Comparison of ENCODE assay signal across 15 cellular contexts in genomic region chr11:36162282-36162825, GRCh38.
DNase-seq lines count a peak whose midpoint lies in the region; ATAC-seq, FAIRE-seq and TF ChIP-seq lines count a peak whose summit lies in the region.
"Had no signal": no experiment of that assay in that cellular context is flagged by ENCODE, and none has a peak within 500 bp of the region (broad histone marks: within the 10 kb centered on the region; RNA-seq: fewer than 3 reads in every experiment).

No MANE protein-coding gene starts in this region.

- H4K91ac ChIP-seq in H9 (ENCODE audit: insufficient read length, low read depth, low read length), result no peak overlapping the region

- no peak overlapping the region for H2AK5ac ChIP-seq in H9 (ENCODE audit: insufficient read length, low read length)

- TF ChIP-seq RAD21 in SK-N-SH (IDR thresholded peaks at IDR 0.05; ENCODE audit: low read length), result no peak

- H3K4me1 ChIP-seq in SK-N-SH (ENCODE audit: control insufficient read depth in 1 of 2, insufficient read depth in 2 of 2, low read depth in 1 of 2, low read length in 1 of 2) (peaks cover 38 to 63% of the 10 kb centered on the region in 2 experiments; a peak in 3 of 4 replicates), H9 (ENCODE audit: insufficient read depth, low read length) (peaks cover 6% of the 10 kb centered on the region; the same call in 1 of the 2 replicates), lung (ENCODE audit: control insufficient read depth in 2 of 2, insufficient read depth in 2 of 2, low read length in 2 of 2) (peaks cover 4 to 6% of the 10 kb centered on the region in 2 donors), pancreas (no peaks in the 10 kb centered on the region), MM.1S (ENCODE audit: low read length) (no peaks in the 10 kb centered on the region)
- H3K4me1 ChIP-seq: HAP-1 had no signal

- H4K5ac ChIP-seq in H9 (ENCODE audit: insufficient read length, low read depth, low read length), result peak overlapping the region; percentile 83

- H3K4me2 ChIP-seq in SK-N-SH, result no peak overlapping the region
- no peak overlapping the region for H3K4me2 ChIP-seq in H9 (ENCODE audit: insufficient read depth, insufficient read length, low read length)
- H3K4me2 ChIP-seq in MM.1S (ENCODE audit: low read depth, low read length), result no peak overlapping the region

- no peak overlapping the region; a peak in 1 of 4 replicates for H3K4me3 ChIP-seq in SK-N-SH (ENCODE audit: low read depth in 2 of 2, low read length in 1 of 2)
- H3K4me3 ChIP-seq in lung, result no peak overlapping the region
- no peak overlapping the region for H3K4me3 ChIP-seq in pancreas
- no peak overlapping the region for H3K4me3 ChIP-seq in MM.1S (ENCODE audit: low read length)
- H3K4me3 ChIP-seq: HAP-1, SK-N-MC had no signal

- TF ChIP-seq CTCF in SK-N-SH (IDR thresholded peaks at IDR 0.05), result no peak
- TF ChIP-seq CTCF in H9 (conservative IDR thresholded peaks at IDR 0.05), result no peak
- TF ChIP-seq CTCF in lung (IDR thresholded peaks at IDR 0.05; ENCODE audit: control extremely low read depth, extremely low read depth), result no peak
- TF ChIP-seq CTCF in pancreas (IDR thresholded peaks at IDR 0.05), result no peak
- TF ChIP-seq CTCF in MM.1S (IDR thresholded peaks at IDR 0.05; ENCODE audit: low read length), result no peak

- no peak overlapping the region for H2BK15ac ChIP-seq in H9 (ENCODE audit: low read depth, low read length)

- no peak overlapping the region for H3K9ac ChIP-seq in SK-N-SH
- no peak overlapping the region for H3K9ac ChIP-seq in H9 (ENCODE audit: extremely low read depth, insufficient read length, low read length)
- no peak overlapping the region for H3K9ac ChIP-seq in MM.1S (ENCODE audit: low read length)

- TF ChIP-seq EP300 in SK-N-SH (IDR thresholded peaks at IDR 0.05; ENCODE audit: borderline replicate concordance in 1 of 2, low read depth in 1 of 2, low read length in 1 of 2), result no peak

- H3K9me3 Mint-ChIP-seq in H9, result no peaks in the 10 kb centered on the region

- WGBS in SK-N-SH (ENCODE audit: low lambda C conversion rate), result 77% methylated on average over 3 of the region's 5 CpGs
- no CpG with 5 or more reads among the region's 5 CpGs for WGBS in H9 (ENCODE audit: extremely low coverage, insufficient read length, low lambda C conversion rate)
- WGBS in lung, 2 donors, result 77 to 87% methylated on average over 5 of the region's 5 CpGs
- WGBS in pancreas, 2 donors, result 89 to 95% methylated on average over 5 of the region's 5 CpGs

- H3K4me3 Mint-ChIP-seq in H9, result no peak overlapping the region

- no peak overlapping the region for H2AFZ ChIP-seq in SK-N-SH (ENCODE audit: low read depth)
- H2AFZ ChIP-seq in H9 (ENCODE audit: low read length), result no peak overlapping the region
- H2AFZ ChIP-seq in MM.1S (ENCODE audit: low read length), result no peak overlapping the region

- no peak overlapping the region for H2BK12ac ChIP-seq in H9 (ENCODE audit: insufficient read length, low read depth, low read length)

- no peak overlapping the region for H2BK120ac ChIP-seq in H9 (ENCODE audit: low read depth, low read length, poor library complexity, severe bottlenecking)

- no peak for DNase-seq in SK-N-SH
- no peak for DNase-seq in H9
- DNase-seq in lung (ENCODE audit: low spot score), result peak; percentile 22
- DNase-seq in sciatic nerve (ENCODE audit: low spot score), result no peak
- no peak for DNase-seq in pancreas
- no peak for DNase-seq in MM.1S
- DNase-seq: COR-L47, NCI-H1436, NCI-H2081 treated with DMSO at 0.1 percent for 48 hours, NCI-H524 had no signal

- ATAC-seq in SK-N-SH treated with all-trans-retinoic acid at 6 μM for 48 hours (peak; percentile 2; the same call in 1 of the 3 replicates), lung (ENCODE audit: insufficient read depth, low FRiP score) (no peak), sciatic nerve (peak; percentile 49), pancreas (no peak)
- ATAC-seq: Panc1 had no signal

- H3F3A ChIP-seq in SK-N-SH (replicated peaks; ENCODE audit: insufficient read depth) (peaks cover 23% of the 10 kb centered on the region), MM.1S (ENCODE audit: insufficient read depth, low read length) (no peaks in the 10 kb centered on the region)

- no peak overlapping the region; the same call in 1 of the 2 replicates for H3K14ac ChIP-seq in H9 (ENCODE audit: insufficient read depth, low read length)

- H3K9me2 ChIP-seq in SK-N-SH, result no peaks in the 10 kb centered on the region
- H3K9me2 ChIP-seq in MM.1S (replicated peaks; ENCODE audit: insufficient read depth, low read length), result no peaks in the 10 kb centered on the region

- intact Hi-C loops in sciatic nerve (cut with DNase I), result no loop called here
- intact Hi-C loops in pancreas (cut with DNase I), result no loop called here

- no peak overlapping the region for H3T11ph ChIP-seq in H9 (ENCODE audit: low read length)

- H3K79me2 ChIP-seq in SK-N-SH (ENCODE audit: insufficient read depth), result no peaks in the 10 kb centered on the region
- no peaks in the 10 kb centered on the region for H3K79me2 ChIP-seq in H9 (ENCODE audit: insufficient read depth, low read length)
- H3K79me2 ChIP-seq in MM.1S (ENCODE audit: low read length), result no peaks in the 10 kb centered on the region

- peaks cover 4 to 7% of the 10 kb centered on the region in 2 experiments; a peak in 3 of 4 replicates for H3K4me1 Mint-ChIP-seq in H9

- H3K27me3 Mint-ChIP-seq in H9 (ENCODE audit: low read depth), result no peaks in the 10 kb centered on the region

- H3K27me3 ChIP-seq in SK-N-SH (ENCODE audit: insufficient read depth) (no peaks in the 10 kb centered on the region), H9 (ENCODE audit: insufficient read depth, low read length) (no peaks in the 10 kb centered on the region), lung (ENCODE audit: control insufficient read depth, insufficient read depth) (no peaks in the 10 kb centered on the region), pancreas (no peaks in the 10 kb centered on the region), MM.1S (replicated peaks; ENCODE audit: insufficient read depth, low read length) (no peaks in the 10 kb centered on the region)

- no peaks in the 10 kb centered on the region; a peak in 2 of 7 replicates for H3K36me3 Mint-ChIP-seq in H9 (ENCODE audit: insufficient read depth in 1 of 3, low read depth in 3 of 3)

- no peak for FAIRE-seq in pancreas (lab: Jason Lieb, UNC)

- no peaks in the 10 kb centered on the region for H3K9me3 ChIP-seq in SK-N-SH
- H3K9me3 ChIP-seq in H9 (ENCODE audit: control insufficient read depth, low read depth, low read length), result no peaks in the 10 kb centered on the region
- H3K9me3 ChIP-seq in lung (ENCODE audit: control insufficient read depth in 2 of 2, insufficient read depth in 1 of 2, low read length in 1 of 2), result no peaks in the 10 kb centered on the region
- no peaks in the 10 kb centered on the region for H3K9me3 ChIP-seq in pancreas
- no peaks in the 10 kb centered on the region for H3K9me3 ChIP-seq in MM.1S (replicated peaks; ENCODE audit: insufficient read depth, low read length)
- H3K9me3 ChIP-seq: HAP-1 had no signal

- no peaks in the 10 kb centered on the region for H3K23me2 ChIP-seq in H9 (ENCODE audit: insufficient read length, low read depth, low read length, poor library complexity, severe bottlenecking)

- H3K27ac ChIP-seq in SK-N-SH (ENCODE audit: low read depth in 2 of 2, low read length in 1 of 2) (peak overlapping the region in 1 of 2 experiments; percentile 99; a peak in 2 of 4 replicates), H9 (ENCODE audit: insufficient read length, low read depth, low read length) (no peak overlapping the region), lung (ENCODE audit: low read depth in 1 of 2, low read length in 1 of 2) (no peak overlapping the region), pancreas (no peak overlapping the region), MM.1S (ENCODE audit: low read length) (no peak overlapping the region)
- H3K27ac ChIP-seq: HL-60, SK-N-MC had no signal

- no peak overlapping the region for H2BK5ac ChIP-seq in H9 (ENCODE audit: insufficient read length, low read length)

- H3K56ac ChIP-seq in H9 (ENCODE audit: insufficient read length, low read depth, low read length), result no peak overlapping the region

- POLR2A ChIA-PET in SK-N-SH (lab: Yijun Ruan, JAX), result interaction anchor here (0.5 to 1.1 kb wide), 3 partner anchors 10 to 70 kb away, joined by 3 to 4 read pairs (median 3); no protein-coding TSS in a partner anchor

- H4K20me1 ChIP-seq in SK-N-SH (ENCODE audit: insufficient read depth) (peaks cover 3% of the 10 kb centered on the region; the same call in 1 of the 2 replicates), H9 (ENCODE audit: control insufficient read depth, insufficient read depth, insufficient read length) (no peaks in the 10 kb centered on the region), MM.1S (ENCODE audit: insufficient read depth, low read length) (no peaks in the 10 kb centered on the region)

- H3K79me1 ChIP-seq in H9 (ENCODE audit: insufficient read depth, low read depth, low read length, poor library complexity, severe bottlenecking), result no peaks in the 10 kb centered on the region

- H3K36me3 ChIP-seq in SK-N-SH (replicated peaks in 1 of 2; ENCODE audit: control insufficient read depth in 1 of 2, insufficient read depth in 2 of 2, low read length in 1 of 2), result no peaks in the 10 kb centered on the region
- no peaks in the 10 kb centered on the region for H3K36me3 ChIP-seq in lung (ENCODE audit: control insufficient read depth in 2 of 2, insufficient read depth in 2 of 2, low read length in 2 of 2)
- no peaks in the 10 kb centered on the region for H3K36me3 ChIP-seq in pancreas
- H3K36me3 ChIP-seq in MM.1S (replicated peaks; ENCODE audit: insufficient read depth, low read length), result no peaks in the 10 kb centered on the region
- H3K36me3 ChIP-seq: HAP-1 had no signal

- H3K27ac Mint-ChIP-seq in H9, result no peak overlapping the region

- no peak overlapping the region for H3K4ac ChIP-seq in H9 (ENCODE audit: low read depth, low read length)

- no peak overlapping the region for H3K23ac ChIP-seq in H9 (ENCODE audit: insufficient read length, low read depth, low read length)

- CTCF ChIA-PET in SK-N-SH (lab: Yijun Ruan, JAX), result interaction anchor here (0.6 to 2.3 kb wide), 14 partner anchors 12 to 785 kb away, joined by 3 to 8 read pairs (median 4); no protein-coding TSS in a partner anchor

- H4K8ac ChIP-seq in H9 (replicated peaks; ENCODE audit: insufficient read length, low read depth, low read length), result no peak overlapping the region

- H3K18ac ChIP-seq in H9 (ENCODE audit: insufficient read length, low read depth, low read length), result no peak overlapping the region

- no peak overlapping the region for H2BK20ac ChIP-seq in H9 (ENCODE audit: low read depth, low read length, poor library complexity, severe bottlenecking)

TF ChIP-seq in SK-N-SH, 30 proteins besides CTCF, POLR2A, EP300 and RAD21 (continues in another document):
- no peak for TF ChIP-seq USF1 (IDR thresholded peaks at IDR 0.05; ENCODE audit: borderline replicate concordance, low read depth)
- no peak for TF ChIP-seq ELF1 (IDR thresholded peaks at IDR 0.05)

Comparison
In these comparisons a context has a peak if more than half of its experiments do, and no peak if none do; other contexts are left out.
1. ATAC-seq: peak in SK-N-SH treated with all-trans-retinoic acid at 6 μM for 48 hours (single experiment) and sciatic nerve (single experiment); none in lung (single experiment) and pancreas (0 of 4).